ENCODE assay signal across 30 cellular contexts in genomic region chr11:77908835-77909234, GRCh38.
"Had no signal": no experiment of that assay in that cellular context is flagged by ENCODE, and none has a peak within 500 bp of the region (broad histone marks: within the 10 kb centered on the region; RNA-seq: fewer than 3 reads in every experiment).

No MANE protein-coding gene starts in this region.

- ATAC-seq: activated CD8-positive, alpha-beta T cell treated with anti-CD3 and anti-CD28 coated beads for 36 hours; activated naive CD4-positive, alpha-beta T cell treated with anti-CD3 and anti-CD28 coated beads, Interleukin-2, amount 50 U/mL, for 72 hours; activated T-cell treated with anti-CD3 and anti-CD28 coated beads, Interleukin-2, amount 50 U/mL, for 72 hours; activated T-helper 17 cell treated with anti-CD3 and anti-CD28 coated beads, Interleukin-2, amount 50 U/mL, for 72 hours; body of pancreas had no signal

- DNase-seq: activated B cell treated with CpG ODN at 0.5 μM for 24 hours; activated CD4-positive, alpha-beta memory T cell treated with anti-CD3 and anti-CD28 coated beads for 36 hours; activated CD4-positive, alpha-beta T cell treated with anti-CD3 and anti-CD28 coated beads for 4 hours; activated CD4-positive, alpha-beta T cell treated with anti-CD3 and anti-CD28 coated beads, Interleukin-2, amount 10 ng/mL, durations not matched to agents 24 days and 14 days; activated CD4-positive, alpha-beta T cell treated with anti-CD3 and anti-CD28 coated beads, Interleukin-2, amount 50 U/mL, for 1 hour; activated CD4-positive, alpha-beta T cell treated with anti-CD3 and anti-CD28 coated beads, Interleukin-2, amount 50 U/mL, for 4 hours; activated CD4-positive, CD25-positive, alpha-beta regulatory T cell treated with anti-CD3 and anti-CD28 coated beads, Interleukin-2, amount 50 U/mL, for 72 hours; activated CD8-positive, alpha-beta memory T cell treated with anti-CD3 and anti-CD28 coated beads, Interleukin-2, amount 50 U/mL, for 4 hours; activated CD8-positive, alpha-beta T cell treated with anti-CD3 and anti-CD28 coated beads for 36 hours; activated effector memory CD4-positive, alpha-beta T cell treated with anti-CD3 and anti-CD28 coated beads, Interleukin-2, amount 50 U/mL, for 16 hours; activated gamma-delta T cell treated with Interleukin-2 at 50 U/mL for 16 hours; activated naive CD4-positive, alpha-beta T cell; activated naive CD4-positive, alpha-beta T cell treated with anti-CD3 and anti-CD28 coated beads for 36 hours; activated naive CD4-positive, alpha-beta T cell treated with anti-CD3 and anti-CD28 coated beads, Interleukin-2, amount 50 U/mL, for 16 hours; activated naive CD8-positive, alpha-beta T cell treated with anti-CD3 and anti-CD28 coated beads for 36 hours; activated T-cell treated with anti-CD3 and anti-CD28 coated beads for 4 hours; activated T-cell treated with anti-CD3 and anti-CD28 coated beads, Interleukin-2, amount 50 U/mL, for 1 hour; activated T-cell treated with anti-CD3 and anti-CD28 coated beads, Interleukin-2, amount 50 U/mL, for 72 hours; adrenal gland; amniotic stem cell; aorta; body of pancreas; brain microvascular endothelial cell; central memory CD4-positive, alpha-beta T cell; T-helper 2 cell; T-helper 9 cell had no signal

- H3K9me3 ChIP-seq: adrenal gland, body of pancreas, breast epithelium had no signal

- H3K36me3 ChIP-seq: adrenal gland, brain microvascular endothelial cell, breast epithelium had no signal

- H3K27me3 ChIP-seq: adrenal gland, body of pancreas, brain microvascular endothelial cell, breast epithelium had no signal

- H3K27ac ChIP-seq: adrenal gland, body of pancreas, brain microvascular endothelial cell, breast epithelium, VCaP had no signal

- H3K4me1 ChIP-seq: breast epithelium had no signal

- H3K4me3 ChIP-seq: adrenal gland, body of pancreas, breast epithelium had no signal
